In the genomic region with DNA sequence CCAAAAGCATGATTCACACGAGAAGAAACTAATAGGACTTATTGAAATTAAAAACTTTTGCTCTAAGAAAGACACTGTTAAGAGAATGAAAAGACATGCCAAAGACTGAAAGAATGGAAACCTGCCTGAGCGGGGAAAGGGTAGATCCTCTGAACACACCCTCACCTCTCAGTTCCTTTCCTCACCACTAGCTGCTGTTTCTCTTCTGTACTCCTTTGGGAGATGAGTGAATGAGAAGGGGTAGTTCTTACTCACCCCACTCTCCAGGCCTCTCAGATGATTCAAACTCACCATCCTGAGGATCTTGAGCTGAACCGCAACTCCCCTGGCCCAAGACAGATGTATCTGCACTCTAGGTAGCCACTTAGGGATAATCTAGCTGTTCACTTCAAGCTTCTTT, we compare ENCODE assay signal across 12 cellular contexts. TPM values are rescaled to one million over a fixed set of nuclear protein-coding genes. Genes with fewer than 3 reads are reported as not detected.
DNase-seq lines count a peak whose midpoint lies in the region; ATAC-seq, FAIRE-seq and TF ChIP-seq lines count a peak whose summit lies in the region.
"Had no signal": no experiment of that assay in that cellular context is flagged by ENCODE, and none has a peak within 500 bp of the region (broad histone marks: within the 10 kb centered on the region; RNA-seq: fewer than 3 reads in every experiment).

No MANE protein-coding gene starts in this region.

- WGBS in A549 (ENCODE audit: missing lambda C conversion rate) = 25% methylated on average over 3 of the region's 3 CpGs

- H3K4me1 ChIP-seq in A549 = no peaks in the 10 kb centered on the region

- ATAC-seq in A549 (peak; percentile 82 to 91), GM19328 (IDR thresholded peaks at IDR 0.05; ENCODE audit: unreplicated experiment) (peak; percentile 62), HG03025 (IDR thresholded peaks at IDR 0.05; ENCODE audit: low FRiP score, unreplicated experiment) (peak; percentile 70), esophagus mucosa (no peak)
- ATAC-seq: activated naive CD8-positive, alpha-beta T cell treated with anti-CD3 and anti-CD28 coated beads, Interleukin-2, amount 50 U/mL, for 24 hours; natural killer cell had no signal

- H3K4me3 ChIP-seq in A549 (no peak overlapping the region), WERI-Rb-1 (ENCODE audit: low read depth, low read length) (no peak overlapping the region)

- CTCF ChIA-PET in A549 (lab: Yijun Ruan, JAX) = interaction anchor here (0.9 to 1.3 kb wide), 3 partner anchors 21 to 50 kb away, joined by 3 read pairs; no protein-coding TSS in a partner anchor

- no peak for FAIRE-seq in A549 (lab: Jason Lieb, UNC)

- POLR2A ChIA-PET in A549 (lab: Yijun Ruan, JAX) = no interaction called here

- TF ChIP-seq POLR2A in A549 (IDR thresholded peaks at IDR 0.05; ENCODE audit: low read length) = no peak

- no peaks in the 10 kb centered on the region for H3K27me3 ChIP-seq in WERI-Rb-1 (ENCODE audit: insufficient read depth, low read depth, severe bottlenecking)

- TF ChIP-seq EP300 in A549 (IDR thresholded peaks at IDR 0.05) = no peak

- peak in 1 of 2 experiments; percentile 7 for DNase-seq in A549 (ENCODE audit: low read depth in 1 of 2, low spot score in 1 of 2)
- DNase-seq in WERI-Rb-1 = no peak
- no peak for DNase-seq in 8988T
- DNase-seq in Ammon's horn (ENCODE audit: low spot score) = no peak
- DNase-seq in GF-D8 (lab: John Stamatoyannopoulos, UW) = no peak
- DNase-seq: activated naive CD8-positive, alpha-beta T cell treated with anti-CD3 and anti-CD28 coated beads, Interleukin-2, amount 50 U/mL, for 24 hours; natural killer cell; Right ventricle myocardium superior had no signal

- H3K4me2 ChIP-seq in A549 = no peak overlapping the region

- no peak for TF ChIP-seq CTCF in A549 (IDR thresholded peaks at IDR 0.05)
- TF ChIP-seq CTCF in WERI-Rb-1 (IDR thresholded peaks at IDR 0.05; ENCODE audit: low read depth, low read length) = 0 out of 2 replicates have a peak, but pooled peaks have one; percentile 1

- H3K36me3 ChIP-seq in WERI-Rb-1 = no peaks in the 10 kb centered on the region

- TF ChIP-seq RAD21 in A549 (conservative IDR thresholded peaks at IDR 0.05 in 1 of 2, IDR thresholded peaks at IDR 0.05 in 1 of 2) = no peak

- H3K9me3 ChIP-seq in A549 = no peaks in the 10 kb centered on the region
- H3K9me3 ChIP-seq in WERI-Rb-1 (ENCODE audit: severe bottlenecking) = no peaks in the 10 kb centered on the region

- H3K27ac ChIP-seq in A549 (no peak overlapping the region), WERI-Rb-1 (no peak overlapping the region)
- H3K27ac ChIP-seq: C4-2B had no signal

TF ChIP-seq in A549, 52 proteins besides CTCF, POLR2A, EP300 and RAD21:
- no peak for TF ChIP-seq RCOR1 (IDR thresholded peaks at IDR 0.05; ENCODE audit: low read depth, low read length)
- TF ChIP-seq CHD2 (IDR thresholded peaks at IDR 0.05; ENCODE audit: low read length, partially characterized antibody) = no peak
- TF ChIP-seq TP53 (CRISPR knock-in tag; IDR thresholded peaks at IDR 0.05) = no peak
- no peak for TF ChIP-seq EHMT2 (IDR thresholded peaks at IDR 0.05; ENCODE audit: low read depth)
- no peak for TF ChIP-seq HOXA7 (CRISPR knock-in tag; IDR thresholded peaks at IDR 0.05)
- TF ChIP-seq HOXB13 (CRISPR knock-in tag; IDR thresholded peaks at IDR 0.05; ENCODE audit: low read depth) = no peak
- TF ChIP-seq, protein P1, sequence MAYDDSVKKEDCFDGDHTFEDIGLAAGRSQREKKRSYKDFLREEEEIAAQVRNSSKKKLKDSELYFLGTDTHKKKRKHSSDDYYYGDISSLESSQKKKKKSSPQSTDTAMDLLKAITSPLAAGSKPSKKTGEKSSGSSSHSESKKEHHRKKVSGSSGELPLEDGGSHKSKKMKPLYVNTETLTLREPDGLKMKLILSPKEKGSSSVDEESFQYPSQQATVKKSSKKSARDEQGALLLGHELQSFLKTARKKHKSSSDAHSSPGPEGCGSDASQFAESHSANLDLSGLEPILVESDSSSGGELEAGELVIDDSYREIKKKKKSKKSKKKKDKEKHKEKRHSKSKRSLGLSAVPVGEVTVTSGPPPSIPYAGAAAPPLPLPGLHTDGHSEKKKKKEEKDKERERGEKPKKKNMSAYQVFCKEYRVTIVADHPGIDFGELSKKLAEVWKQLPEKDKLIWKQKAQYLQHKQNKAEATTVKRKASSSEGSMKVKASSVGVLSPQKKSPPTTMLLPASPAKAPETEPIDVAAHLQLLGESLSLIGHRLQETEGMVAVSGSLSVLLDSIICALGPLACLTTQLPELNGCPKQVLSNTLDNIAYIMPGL (CRISPR knock-in tag; IDR thresholded peaks at IDR 0.05; ENCODE audit: borderline replicate concordance) = no peak
- TF ChIP-seq CHD4 (IDR thresholded peaks at IDR 0.05; ENCODE audit: borderline replicate concordance) = no peak
- TF ChIP-seq FOSL2 (IDR thresholded peaks at IDR 0.05) = no peak
- no peak for TF ChIP-seq FOSL2 (CRISPR knock-in tag; IDR thresholded peaks at IDR 0.05)
- no peak for TF ChIP-seq GATA3 (IDR thresholded peaks at IDR 0.05; ENCODE audit: borderline replicate concordance)
- no peak for TF ChIP-seq ZNF302 (CRISPR knock-in tag; IDR thresholded peaks at IDR 0.05)
- no peak for TF ChIP-seq HEYL (CRISPR knock-in tag; IDR thresholded peaks at IDR 0.05)
- no peak for TF ChIP-seq HOXB5 (CRISPR knock-in tag; IDR thresholded peaks at IDR 0.05)
- TF ChIP-seq SMC3 (IDR thresholded peaks at IDR 0.05) = no peak
- TF ChIP-seq NR3C1 (IDR thresholded peaks at IDR 0.05) = no peak
- no peak for TF ChIP-seq KDM5A (IDR thresholded peaks at IDR 0.05)
- TF ChIP-seq FOSB (CRISPR knock-in tag; IDR thresholded peaks at IDR 0.05) = no peak

RNA-seq across cellular contexts. Expression of a gene that starts 41.9 kb away (rescaled TPM):
- polyA plus RNA-seq in A549 (2011; rRNA removed) = 0.05 and 0.08 TPM in 2 replicates
- polyA plus RNA-seq in A549 (2012; cell fraction: cytosol; rRNA removed) = 0.01 TPM in 1 of 2 replicates, not detected in the other
- polyA plus RNA-seq in A549 (2012; cell fraction: nucleus; rRNA removed) = 0.01 TPM in 1 of 2 replicates, not detected in the other
- 0.05 to 0.08 TPM (median 0.08 TPM) in 3 replicates for polyA plus RNA-seq in A549 (2017; fragmentation: RNase III; extraction: RNeasy Plus Mini Kit Qiagen cat#74134 plus additional on column Dnase treatment)
- 0.12 and 0.19 TPM in 2 replicates for polyA minus RNA-seq in A549 (2011; rRNA and poly(A)+ RNA removed)
- total RNA-seq in esophagus mucosa = not detected
